In the genomic region with DNA sequence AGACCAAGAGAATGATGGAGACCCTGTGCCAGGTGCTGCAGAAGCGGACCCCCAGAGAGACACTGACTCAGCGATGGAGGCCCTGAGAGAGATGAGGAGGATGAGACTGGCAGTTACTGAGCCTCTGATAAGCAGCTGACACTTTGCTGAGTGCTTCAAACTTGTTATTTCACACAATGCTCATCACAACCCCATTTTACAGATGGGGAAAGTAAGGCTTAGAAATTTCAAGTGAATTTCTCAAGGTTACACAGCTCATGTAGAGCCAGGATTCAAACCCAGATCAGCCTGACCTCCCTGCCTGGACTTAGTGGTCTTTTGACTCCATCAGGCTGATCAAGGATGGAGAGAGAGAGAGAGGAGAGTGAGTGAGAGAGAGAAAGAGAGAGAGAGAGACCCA, we compare ENCODE assay signal across 2 cellular contexts.
TF ChIP-seq lines count a peak whose summit lies in the region.

No MANE protein-coding gene starts in this region.

TF ChIP-seq in IMR-90, 13 proteins besides CTCF, POLR2A, EP300 and RAD21:
- TF ChIP-seq NFE2L2 (IDR thresholded peaks at IDR 0.05; ENCODE audit: low read depth, low read length): no peak
- no peak for TF ChIP-seq MXI1 (IDR thresholded peaks at IDR 0.05; ENCODE audit: borderline replicate concordance, low read depth, low read length)
- TF ChIP-seq MAZ (IDR thresholded peaks at IDR 0.05; ENCODE audit: borderline replicate concordance, low read depth, low read length): no peak
- no peak for TF ChIP-seq SMC3 (IDR thresholded peaks at IDR 0.05; ENCODE audit: low read depth, low read length)
- no peak for TF ChIP-seq CHD1 (IDR thresholded peaks at IDR 0.05; ENCODE audit: low read depth, low read length)
- TF ChIP-seq CEBPB (IDR thresholded peaks at IDR 0.05; ENCODE audit: low read depth, low read length): no peak
- no peak for TF ChIP-seq RCOR1 (IDR thresholded peaks at IDR 0.05; ENCODE audit: insufficient replicate concordance, low read length)
- TF ChIP-seq, protein P1, sequence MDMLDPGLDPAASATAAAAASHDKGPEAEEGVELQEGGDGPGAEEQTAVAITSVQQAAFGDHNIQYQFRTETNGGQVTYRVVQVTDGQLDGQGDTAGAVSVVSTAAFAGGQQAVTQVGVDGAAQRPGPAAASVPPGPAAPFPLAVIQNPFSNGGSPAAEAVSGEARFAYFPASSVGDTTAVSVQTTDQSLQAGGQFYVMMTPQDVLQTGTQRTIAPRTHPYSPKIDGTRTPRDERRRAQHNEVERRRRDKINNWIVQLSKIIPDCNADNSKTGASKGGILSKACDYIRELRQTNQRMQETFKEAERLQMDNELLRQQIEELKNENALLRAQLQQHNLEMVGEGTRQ (IDR thresholded peaks at IDR 0.05; ENCODE audit: low read depth, low read length): no peak
- TF ChIP-seq BHLHE40 (IDR thresholded peaks at IDR 0.05; ENCODE audit: low read depth, low read length): no peak
- TF ChIP-seq, protein P2, sequence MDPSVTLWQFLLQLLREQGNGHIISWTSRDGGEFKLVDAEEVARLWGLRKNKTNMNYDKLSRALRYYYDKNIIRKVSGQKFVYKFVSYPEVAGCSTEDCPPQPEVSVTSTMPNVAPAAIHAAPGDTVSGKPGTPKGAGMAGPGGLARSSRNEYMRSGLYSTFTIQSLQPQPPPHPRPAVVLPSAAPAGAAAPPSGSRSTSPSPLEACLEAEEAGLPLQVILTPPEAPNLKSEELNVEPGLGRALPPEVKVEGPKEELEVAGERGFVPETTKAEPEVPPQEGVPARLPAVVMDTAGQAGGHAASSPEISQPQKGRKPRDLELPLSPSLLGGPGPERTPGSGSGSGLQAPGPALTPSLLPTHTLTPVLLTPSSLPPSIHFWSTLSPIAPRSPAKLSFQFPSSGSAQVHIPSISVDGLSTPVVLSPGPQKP (IDR thresholded peaks at IDR 0.05; ENCODE audit: borderline replicate concordance, low read depth, low read length): no peak
- TF ChIP-seq MAFK (IDR thresholded peaks at IDR 0.05; ENCODE audit: low read depth, low read length): no peak
- no peak for TF ChIP-seq FOS (IDR thresholded peaks at IDR 0.05; ENCODE audit: low read depth, low read length)
- TF ChIP-seq RFX5 (IDR thresholded peaks at IDR 0.05; ENCODE audit: low read depth, low read length): no peak

TF ChIP-seq in H1, 55 proteins besides CTCF, POLR2A, EP300 and RAD21:
- TF ChIP-seq CTBP2 (IDR thresholded peaks at IDR 0.05; ENCODE audit: borderline replicate concordance, insufficient read depth, insufficient read length, low read length) (no peak), RNF2 (IDR thresholded peaks at IDR 0.05; ENCODE audit: borderline replicate concordance, low read depth, low read length, missing control alignments, poor library complexity, severe bottlenecking) (no peak), RBBP5 (IDR thresholded peaks at IDR 0.05; ENCODE audit: borderline replicate concordance, low read depth, low read length) (no peak), KDM1A (IDR thresholded peaks at IDR 0.05; ENCODE audit: borderline replicate concordance, low read length) (no peak), CBX8 (IDR thresholded peaks at IDR 0.05; ENCODE audit: borderline replicate concordance, low read depth, low read length) (no peak), YY1 (IDR thresholded peaks at IDR 0.05; ENCODE audit: low read depth, low read length) (no peak), NRF1 (IDR thresholded peaks at IDR 0.05; ENCODE audit: low read depth, low read length) (no peak), GTF2F1 (IDR thresholded peaks at IDR 0.05; ENCODE audit: borderline replicate concordance, low read depth, low read length) (no peak), HDAC2 (IDR thresholded peaks at IDR 0.05; ENCODE audit: borderline replicate concordance in 1 of 2, low read depth in 2 of 2, low read length in 2 of 2) (no peak), HDAC6 (IDR thresholded peaks at IDR 0.05; ENCODE audit: low read depth, low read length) (no peak), SIX5 (IDR thresholded peaks at IDR 0.05; ENCODE audit: low read depth, low read length) (no peak)
- TF ChIP-seq, protein P3, sequence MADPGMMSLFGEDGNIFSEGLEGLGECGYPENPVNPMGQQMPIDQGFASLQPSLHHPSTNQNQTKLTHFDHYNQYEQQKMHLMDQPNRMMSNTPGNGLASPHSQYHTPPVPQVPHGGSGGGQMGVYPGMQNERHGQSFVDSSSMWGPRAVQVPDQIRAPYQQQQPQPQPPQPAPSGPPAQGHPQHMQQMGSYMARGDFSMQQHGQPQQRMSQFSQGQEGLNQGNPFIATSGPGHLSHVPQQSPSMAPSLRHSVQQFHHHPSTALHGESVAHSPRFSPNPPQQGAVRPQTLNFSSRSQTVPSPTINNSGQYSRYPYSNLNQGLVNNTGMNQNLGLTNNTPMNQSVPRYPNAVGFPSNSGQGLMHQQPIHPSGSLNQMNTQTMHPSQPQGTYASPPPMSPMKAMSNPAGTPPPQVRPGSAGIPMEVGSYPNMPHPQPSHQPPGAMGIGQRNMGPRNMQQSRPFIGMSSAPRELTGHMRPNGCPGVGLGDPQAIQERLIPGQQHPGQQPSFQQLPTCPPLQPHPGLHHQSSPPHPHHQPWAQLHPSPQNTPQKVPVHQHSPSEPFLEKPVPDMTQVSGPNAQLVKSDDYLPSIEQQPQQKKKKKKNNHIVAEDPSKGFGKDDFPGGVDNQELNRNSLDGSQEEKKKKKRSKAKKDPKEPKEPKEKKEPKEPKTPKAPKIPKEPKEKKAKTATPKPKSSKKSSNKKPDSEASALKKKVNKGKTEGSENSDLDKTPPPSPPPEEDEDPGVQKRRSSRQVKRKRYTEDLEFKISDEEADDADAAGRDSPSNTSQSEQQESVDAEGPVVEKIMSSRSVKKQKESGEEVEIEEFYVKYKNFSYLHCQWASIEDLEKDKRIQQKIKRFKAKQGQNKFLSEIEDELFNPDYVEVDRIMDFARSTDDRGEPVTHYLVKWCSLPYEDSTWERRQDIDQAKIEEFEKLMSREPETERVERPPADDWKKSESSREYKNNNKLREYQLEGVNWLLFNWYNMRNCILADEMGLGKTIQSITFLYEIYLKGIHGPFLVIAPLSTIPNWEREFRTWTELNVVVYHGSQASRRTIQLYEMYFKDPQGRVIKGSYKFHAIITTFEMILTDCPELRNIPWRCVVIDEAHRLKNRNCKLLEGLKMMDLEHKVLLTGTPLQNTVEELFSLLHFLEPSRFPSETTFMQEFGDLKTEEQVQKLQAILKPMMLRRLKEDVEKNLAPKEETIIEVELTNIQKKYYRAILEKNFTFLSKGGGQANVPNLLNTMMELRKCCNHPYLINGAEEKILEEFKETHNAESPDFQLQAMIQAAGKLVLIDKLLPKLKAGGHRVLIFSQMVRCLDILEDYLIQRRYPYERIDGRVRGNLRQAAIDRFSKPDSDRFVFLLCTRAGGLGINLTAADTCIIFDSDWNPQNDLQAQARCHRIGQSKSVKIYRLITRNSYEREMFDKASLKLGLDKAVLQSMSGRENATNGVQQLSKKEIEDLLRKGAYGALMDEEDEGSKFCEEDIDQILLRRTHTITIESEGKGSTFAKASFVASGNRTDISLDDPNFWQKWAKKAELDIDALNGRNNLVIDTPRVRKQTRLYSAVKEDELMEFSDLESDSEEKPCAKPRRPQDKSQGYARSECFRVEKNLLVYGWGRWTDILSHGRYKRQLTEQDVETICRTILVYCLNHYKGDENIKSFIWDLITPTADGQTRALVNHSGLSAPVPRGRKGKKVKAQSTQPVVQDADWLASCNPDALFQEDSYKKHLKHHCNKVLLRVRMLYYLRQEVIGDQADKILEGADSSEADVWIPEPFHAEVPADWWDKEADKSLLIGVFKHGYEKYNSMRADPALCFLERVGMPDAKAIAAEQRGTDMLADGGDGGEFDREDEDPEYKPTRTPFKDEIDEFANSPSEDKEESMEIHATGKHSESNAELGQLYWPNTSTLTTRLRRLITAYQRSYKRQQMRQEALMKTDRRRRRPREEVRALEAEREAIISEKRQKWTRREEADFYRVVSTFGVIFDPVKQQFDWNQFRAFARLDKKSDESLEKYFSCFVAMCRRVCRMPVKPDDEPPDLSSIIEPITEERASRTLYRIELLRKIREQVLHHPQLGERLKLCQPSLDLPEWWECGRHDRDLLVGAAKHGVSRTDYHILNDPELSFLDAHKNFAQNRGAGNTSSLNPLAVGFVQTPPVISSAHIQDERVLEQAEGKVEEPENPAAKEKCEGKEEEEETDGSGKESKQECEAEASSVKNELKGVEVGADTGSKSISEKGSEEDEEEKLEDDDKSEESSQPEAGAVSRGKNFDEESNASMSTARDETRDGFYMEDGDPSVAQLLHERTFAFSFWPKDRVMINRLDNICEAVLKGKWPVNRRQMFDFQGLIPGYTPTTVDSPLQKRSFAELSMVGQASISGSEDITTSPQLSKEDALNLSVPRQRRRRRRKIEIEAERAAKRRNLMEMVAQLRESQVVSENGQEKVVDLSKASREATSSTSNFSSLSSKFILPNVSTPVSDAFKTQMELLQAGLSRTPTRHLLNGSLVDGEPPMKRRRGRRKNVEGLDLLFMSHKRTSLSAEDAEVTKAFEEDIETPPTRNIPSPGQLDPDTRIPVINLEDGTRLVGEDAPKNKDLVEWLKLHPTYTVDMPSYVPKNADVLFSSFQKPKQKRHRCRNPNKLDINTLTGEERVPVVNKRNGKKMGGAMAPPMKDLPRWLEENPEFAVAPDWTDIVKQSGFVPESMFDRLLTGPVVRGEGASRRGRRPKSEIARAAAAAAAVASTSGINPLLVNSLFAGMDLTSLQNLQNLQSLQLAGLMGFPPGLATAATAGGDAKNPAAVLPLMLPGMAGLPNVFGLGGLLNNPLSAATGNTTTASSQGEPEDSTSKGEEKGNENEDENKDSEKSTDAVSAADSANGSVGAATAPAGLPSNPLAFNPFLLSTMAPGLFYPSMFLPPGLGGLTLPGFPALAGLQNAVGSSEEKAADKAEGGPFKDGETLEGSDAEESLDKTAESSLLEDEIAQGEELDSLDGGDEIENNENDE (IDR thresholded peaks at IDR 0.05; ENCODE audit: insufficient replicate concordance, low read length): no peak
- TF ChIP-seq, protein P4, sequence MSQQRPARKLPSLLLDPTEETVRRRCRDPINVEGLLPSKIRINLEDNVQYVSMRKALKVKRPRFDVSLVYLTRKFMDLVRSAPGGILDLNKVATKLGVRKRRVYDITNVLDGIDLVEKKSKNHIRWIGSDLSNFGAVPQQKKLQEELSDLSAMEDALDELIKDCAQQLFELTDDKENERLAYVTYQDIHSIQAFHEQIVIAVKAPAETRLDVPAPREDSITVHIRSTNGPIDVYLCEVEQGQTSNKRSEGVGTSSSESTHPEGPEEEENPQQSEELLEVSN (IDR thresholded peaks at IDR 0.05): no peak
